8 cellular contexts compared by ENCODE assay signal in genomic region chr10:84328303-84329093, GRCh38. TPM values are rescaled to one million over a fixed set of nuclear protein-coding genes. Genes with fewer than 3 reads are reported as not detected.
DNase-seq lines count a peak whose midpoint lies in the region; ATAC-seq and TF ChIP-seq lines count a peak whose summit lies in the region.

CCSER2 (plus strand) TSS chr10:84328589; CDS start chr10:84371053, 42,464 bp downstream.

- peak within 1 kb of the TSS; percentile 86 to 95 (median 90) for H3K27ac Mint-ChIP-seq in naive B cell
- peak within 1 kb of the TSS; percentile 98 for H3K27ac Mint-ChIP-seq in stimulated activated effector memory CD8-positive, alpha-beta T cell treated with anti-CD3 and anti-CD28 coated beads, Interleukin-12 subunit alpha, Interleukin-12 subunit beta, amount 100 ng/mL, for 72 hours

- DNase-seq in DMS53 treated with DMSO at 0.1 percent for 48 hours (lab: John Stamatoyannopoulos, UW; ENCODE audit: unreplicated experiment) (peak; percentile 94), HuH-7 (ENCODE audit: low spot score) (peak; percentile 90), Peyer's patch (peak; percentile 98 to 99 (median 99)), activated T-helper 1 cell treated with Interleukin-2 at 50 U/mL for 16 hours (ENCODE audit: low read depth) (peak; percentile 83), esophagus squamous epithelium (lab: John Stamatoyannopoulos, UW) (peak; percentile 70), naive B cell (peak; percentile 91)
- DNase-seq in stimulated activated effector memory CD8-positive, alpha-beta T cell treated with anti-CD3 and anti-CD28 coated beads, Interleukin-12 subunit alpha, Interleukin-12 subunit beta, amount 100 ng/mL, for 72 hours (ENCODE audit: low spot score in 2 of 2), result peak; percentile 98 to 99

- H3K9me3 Mint-ChIP-seq in naive B cell, result no peaks in the 10 kb centered on the region
- no peaks in the 10 kb centered on the region for H3K9me3 Mint-ChIP-seq in stimulated activated effector memory CD8-positive, alpha-beta T cell treated with anti-CD3 and anti-CD28 coated beads, Interleukin-12 subunit alpha, Interleukin-12 subunit beta, amount 100 ng/mL, for 72 hours

- H3K27ac ChIP-seq in Peyer's patch, result peak within 1 kb of the TSS; percentile 97 to 99 (median 98)
- peak within 1 kb of the TSS; percentile 84 to 99 (median 93) for H3K27ac ChIP-seq in esophagus squamous epithelium

- H3K4me1 ChIP-seq in Peyer's patch, result peaks cover 0 to 17% (median 2%) of the 10 kb centered on the region in 4 donors
- peaks cover 10 to 32% (median 11%) of the 10 kb centered on the region in 3 donors for H3K4me1 ChIP-seq in esophagus squamous epithelium

- no peaks in the 10 kb centered on the region for H3K36me3 Mint-ChIP-seq in naive B cell
- H3K36me3 Mint-ChIP-seq in stimulated activated effector memory CD8-positive, alpha-beta T cell treated with anti-CD3 and anti-CD28 coated beads, Interleukin-12 subunit alpha, Interleukin-12 subunit beta, amount 100 ng/mL, for 72 hours, result peaks cover 32% of the 10 kb centered on the region

- peak within 1 kb of the TSS; percentile 84 to 94 (median 88) for H3K4me3 Mint-ChIP-seq in naive B cell
- H3K4me3 Mint-ChIP-seq in stimulated activated effector memory CD8-positive, alpha-beta T cell treated with anti-CD3 and anti-CD28 coated beads, Interleukin-12 subunit alpha, Interleukin-12 subunit beta, amount 100 ng/mL, for 72 hours, result peak within 1 kb of the TSS; percentile 79

- H3K4me1 Mint-ChIP-seq in naive B cell, result peaks cover 15 to 31% (median 22%) of the 10 kb centered on the region in 3 donors
- peaks cover 25% of the 10 kb centered on the region for H3K4me1 Mint-ChIP-seq in stimulated activated effector memory CD8-positive, alpha-beta T cell treated with anti-CD3 and anti-CD28 coated beads, Interleukin-12 subunit alpha, Interleukin-12 subunit beta, amount 100 ng/mL, for 72 hours

- TF ChIP-seq CTCF in Peyer's patch (IDR thresholded peaks at IDR 0.05) (peak in 3 of 6 experiments; percentile 17 to 24 (median 22)), esophagus squamous epithelium (IDR thresholded peaks at IDR 0.05) (peak in 1 of 6 experiments; percentile 18)

- H3K27me3 Mint-ChIP-seq in naive B cell, result peaks cover 2 to 12% (median 6%) of the 10 kb centered on the region in 3 donors

- ATAC-seq in GM21515 (IDR thresholded peaks at IDR 0.05; ENCODE audit: unreplicated experiment) (peak; percentile 60), naive B cell (ENCODE audit: low read depth in 2 of 2) (peak; percentile 75 to 80)
- ATAC-seq in stimulated activated effector memory CD8-positive, alpha-beta T cell treated with anti-CD3 and anti-CD28 coated beads, Interleukin-12 subunit alpha, Interleukin-12 subunit beta, amount 100 ng/mL, for 72 hours, result peak; percentile 72

- H3K9me3 ChIP-seq in Peyer's patch, result no peaks in the 10 kb centered on the region
- no peaks in the 10 kb centered on the region for H3K9me3 ChIP-seq in esophagus squamous epithelium

- H3K27me3 ChIP-seq in Peyer's patch (no peaks in the 10 kb centered on the region), esophagus squamous epithelium (no peaks in the 10 kb centered on the region)

- intact Hi-C loops in esophagus squamous epithelium (cut with DNase I), result no loop called here

- peak; percentile 73 to 94 for TF ChIP-seq POLR2A in Peyer's patch (IDR thresholded peaks at IDR 0.05)
- TF ChIP-seq POLR2A in esophagus squamous epithelium (IDR thresholded peaks at IDR 0.05), result peak in 3 of 4 donors; percentile 45 to 92 (median 72)

- WGBS in esophagus squamous epithelium, 2 donors, result 0% methylated on average over 4 to 10 of the region's 105 CpGs

- H3K4me3 ChIP-seq in Peyer's patch (peak within 1 kb of the TSS; percentile 89 to 99 (median 93)), esophagus squamous epithelium (peak within 1 kb of the TSS; percentile 64 to 98 (median 85))

- H3K36me3 ChIP-seq in Peyer's patch (no peaks in the 10 kb centered on the region), esophagus squamous epithelium (no peaks in the 10 kb centered on the region)

RNA-seq across cellular contexts. Expression of gene CCSER2, which starts in this region (rescaled TPM):
- total RNA-seq in Peyer's patch (10 to 100 TPM; 33.7 to 63.9 (median 47.5) TPM), esophagus squamous epithelium (10 to 100 TPM; 26.4 to 48.3 (median 31.7) TPM)
- polyA plus RNA-seq in naive B cell (ENCODE audit: low read depth in 6 of 6), result 10 to 100 TPM; 19.4 to 45.1 (median 33.6) TPM

Comparison
In these comparisons a context has a peak if more than half of its experiments do, and no peak if none do; other contexts are left out.
1. Peak in every context shown above with its lines: DNase-seq, ATAC-seq, H3K4me3 ChIP-seq and H3K27ac ChIP-seq.